In the genomic region with DNA sequence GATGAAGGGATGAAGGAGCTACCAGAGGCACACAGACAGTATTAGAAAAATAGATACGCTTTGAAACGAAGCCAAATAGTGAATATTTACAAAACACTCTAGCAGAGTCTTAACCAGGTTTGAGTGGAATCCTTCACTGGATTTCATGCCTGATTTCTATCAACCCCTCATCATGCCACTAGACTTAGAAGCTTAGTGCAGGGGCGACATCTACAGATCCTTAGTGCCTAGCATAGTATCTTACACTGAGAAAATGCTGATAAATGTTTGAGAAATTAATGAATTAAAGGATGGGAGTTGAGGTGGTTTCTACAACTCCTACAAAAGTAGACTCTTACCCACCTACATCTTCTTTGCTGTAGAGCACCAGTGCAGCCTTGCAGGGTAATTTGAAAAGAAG, we compare ENCODE assay signal across 26 cellular contexts. TPM values are rescaled to one million over a fixed set of nuclear protein-coding genes. Genes with fewer than 3 reads are reported as not detected.
DNase-seq lines count a peak whose midpoint lies in the region; ATAC-seq, FAIRE-seq and TF ChIP-seq lines count a peak whose summit lies in the region.
"Had no signal": no experiment of that assay in that cellular context is flagged by ENCODE, and none has a peak within 500 bp of the region (broad histone marks: within the 10 kb centered on the region; RNA-seq: fewer than 3 reads in every experiment).

No MANE protein-coding gene starts in this region.

- H3K4me1 ChIP-seq in Karpas-422 (ENCODE audit: low read length) (peaks cover 10% of the 10 kb centered on the region), transverse colon (no peaks in the 10 kb centered on the region)
- H3K4me1 ChIP-seq in effector memory CD4-positive, alpha-beta T cell (ENCODE audit: control insufficient read depth, insufficient read depth, low read length, poor library complexity, severe bottlenecking): no peaks in the 10 kb centered on the region
- H3K4me1 ChIP-seq: esophagus squamous epithelium, parathyroid adenoma had no signal

- H3K4me3 Mint-ChIP-seq in activated CD4-positive, alpha-beta T cell treated with anti-CD3 and anti-CD28 coated beads, Interleukin-2, amount 10 ng/mL, durations not matched to agents 7 days and 5 days: no peak overlapping the region
- H3K4me3 Mint-ChIP-seq: activated naive CD4-positive, alpha-beta T cell treated with anti-CD3 and anti-CD28 coated beads, Interleukin-2, amount 50 U/mL, for 24 hours; activated T-cell treated with anti-CD3 and anti-CD28 coated beads, Interleukin-2, amount 50 U/mL, for 72 hours; CD8-positive, alpha-beta memory T cell; nephron; stimulated activated naive CD8-positive, alpha-beta T cell treated with anti-CD3 and anti-CD28 coated beads, Interleukin-15, amount 100 ng/mL, for 72 hours; T-helper 2 cell treated with Interferon-gamma antibody and Interleukin-4, amounts not matched to agents 5 μg/mL and 100 μg/mL, for 36 hours had no signal

- no peaks in the 10 kb centered on the region for H3K79me2 ChIP-seq in Karpas-422 (ENCODE audit: low read length)
- no peaks in the 10 kb centered on the region for H3K79me2 ChIP-seq in SU-DHL-6 (ENCODE audit: insufficient read depth, low read length)
- H3K79me2 ChIP-seq: parathyroid adenoma had no signal

- in situ Hi-C loops in transverse colon (cut with MboI; ENCODE audit: low pct_ligation_motif_present in 1 of 4, low pct_unique_long_range_greater_than_20kb in 1 of 4, low sequenced_read_pairs in 3 of 4): no loop called here

- TF ChIP-seq CTCF in SU-DHL-6 (IDR thresholded peaks at IDR 0.05; ENCODE audit: insufficient read depth, low read length, poor library complexity, severe bottlenecking) (peak; percentile 37), transverse colon (IDR thresholded peaks at IDR 0.05) (no peak)

- H3K4me3 ChIP-seq in Karpas-422 (ENCODE audit: low read length): no peak overlapping the region
- no peak overlapping the region for H3K4me3 ChIP-seq in SU-DHL-6 (ENCODE audit: insufficient read depth, low read length, poor library complexity, severe bottlenecking)
- H3K4me3 ChIP-seq in transverse colon: no peak overlapping the region
- H3K4me3 ChIP-seq in effector memory CD4-positive, alpha-beta T cell (ENCODE audit: insufficient read depth, low read depth, low read length, poor library complexity, severe bottlenecking): no peak overlapping the region
- H3K4me3 ChIP-seq: esophagus squamous epithelium, GM23248 had no signal

- no peak for TF ChIP-seq POLR2A in transverse colon (IDR thresholded peaks at IDR 0.05)

- ATAC-seq in HG03139 (IDR thresholded peaks at IDR 0.05; ENCODE audit: unreplicated experiment): no peak
- ATAC-seq: activated T-cell treated with anti-CD3 and anti-CD28 coated beads, Interleukin-2, amount 50 U/mL, for 72 hours; left colon; stimulated activated naive CD8-positive, alpha-beta T cell treated with anti-CD3 and anti-CD28 coated beads, Interleukin-15, amount 100 ng/mL, for 72 hours had no signal

- H4K20me1 ChIP-seq in Karpas-422 (ENCODE audit: insufficient read depth, low read depth, low read length): no peaks in the 10 kb centered on the region
- no peaks in the 10 kb centered on the region for H4K20me1 ChIP-seq in SU-DHL-6 (ENCODE audit: low read depth, low read length)

- no peak overlapping the region for H3K4me2 ChIP-seq in Karpas-422 (ENCODE audit: low read depth, low read length, poor library complexity, severe bottlenecking)
- peak overlapping the region; percentile 68 for H3K4me2 ChIP-seq in SU-DHL-6 (ENCODE audit: low read depth, low read length, poor library complexity, severe bottlenecking)

- intact Hi-C loops in transverse colon (cut with DNase I; ENCODE audit: low total_unique reads): no loop called here

- H3K36me3 ChIP-seq in Karpas-422 (ENCODE audit: insufficient read depth, low read length) (no peaks in the 10 kb centered on the region), SU-DHL-6 (ENCODE audit: low read length) (no peaks in the 10 kb centered on the region), transverse colon (no peaks in the 10 kb centered on the region)
- no peaks in the 10 kb centered on the region for H3K36me3 ChIP-seq in effector memory CD4-positive, alpha-beta T cell (ENCODE audit: control insufficient read depth, insufficient read depth, low read length)
- H3K36me3 ChIP-seq: esophagus squamous epithelium had no signal

- no peaks in the 10 kb centered on the region for H3K36me3 Mint-ChIP-seq in activated CD4-positive, alpha-beta T cell treated with anti-CD3 and anti-CD28 coated beads, Interleukin-2, amount 10 ng/mL, durations not matched to agents 7 days and 5 days (ENCODE audit: low read depth)
- H3K36me3 Mint-ChIP-seq: activated naive CD4-positive, alpha-beta T cell treated with anti-CD3 and anti-CD28 coated beads, Interleukin-2, amount 50 U/mL, for 24 hours; CD8-positive, alpha-beta memory T cell had no signal

- CTCF ChIA-PET in activated CD4-positive, alpha-beta T cell treated with anti-CD3 and anti-CD28 coated beads, Interleukin-2, amount 10 ng/mL, durations not matched to agents 7 days and 5 days (lab: Charles Lee): no interaction called here

- WGBS in transverse colon (ENCODE audit: low coverage in 1 of 2), 2 donors: 85 to 89% methylated on average over 3 of the region's 3 CpGs

- H3K27me3 ChIP-seq in Karpas-422 (ENCODE audit: low read length) (no peaks in the 10 kb centered on the region), SU-DHL-6 (ENCODE audit: low read length) (no peaks in the 10 kb centered on the region), transverse colon (no peaks in the 10 kb centered on the region)
- no peaks in the 10 kb centered on the region for H3K27me3 ChIP-seq in effector memory CD4-positive, alpha-beta T cell (replicated peaks; ENCODE audit: control insufficient read depth, insufficient read depth, low read length, poor library complexity, severe bottlenecking)
- H3K27me3 ChIP-seq: esophagus squamous epithelium had no signal

- H2AFZ ChIP-seq in Karpas-422 (ENCODE audit: low read length) (no peak overlapping the region), SU-DHL-6 (ENCODE audit: low read depth, low read length, severe bottlenecking) (peak overlapping the region; percentile 59)
- H2AFZ ChIP-seq: GM23248, parathyroid adenoma had no signal

- H3F3A ChIP-seq in SU-DHL-6 (ENCODE audit: insufficient read depth): no peaks in the 10 kb centered on the region; the same call in 1 of the 2 replicates

- H3K9ac ChIP-seq in Karpas-422 (ENCODE audit: low read length) (no peak overlapping the region), SU-DHL-6 (ENCODE audit: low read length) (peak overlapping the region; percentile 38)
- H3K9ac ChIP-seq: GM23248, parathyroid adenoma had no signal

- POLR2A ChIA-PET in activated CD4-positive, alpha-beta T cell treated with anti-CD3 and anti-CD28 coated beads, Interleukin-2, amount 10 ng/mL, durations not matched to agents 7 days and 5 days (lab: Charles Lee): no interaction called here

- H3K9me3 ChIP-seq in Karpas-422 (ENCODE audit: low read length): no peaks in the 10 kb centered on the region
- no peaks in the 10 kb centered on the region for H3K9me3 ChIP-seq in SU-DHL-6 (ENCODE audit: insufficient read depth, low read length)
- no peaks in the 10 kb centered on the region for H3K9me3 ChIP-seq in transverse colon
- H3K9me3 ChIP-seq in effector memory CD4-positive, alpha-beta T cell (ENCODE audit: control insufficient read depth, low read length): no peaks in the 10 kb centered on the region
- H3K9me3 ChIP-seq: esophagus squamous epithelium had no signal

- TF ChIP-seq EP300 in transverse colon (IDR thresholded peaks at IDR 0.05; ENCODE audit: low read depth): no peak

- H3K27ac ChIP-seq in Karpas-422 (ENCODE audit: low read length): no peak overlapping the region
- peak overlapping the region; percentile 30; the same call in 1 of the 2 replicates for H3K27ac ChIP-seq in SU-DHL-6 (ENCODE audit: low read depth, low read length)
- no peak overlapping the region for H3K27ac ChIP-seq in transverse colon
- H3K27ac ChIP-seq in effector memory CD4-positive, alpha-beta T cell (ENCODE audit: insufficient read depth, low read length, poor library complexity, severe bottlenecking): no peak overlapping the region
- H3K27ac ChIP-seq: esophagus squamous epithelium, GM23248, parathyroid adenoma had no signal

- FAIRE-seq in GM18507 (lab: Jason Lieb, UNC): peak; percentile 60
- FAIRE-seq: astrocyte had no signal

- peak; percentile 41 for DNase-seq in DMS53 treated with DMSO at 0.1 percent for 48 hours (lab: John Stamatoyannopoulos, UW; ENCODE audit: unreplicated experiment)
- DNase-seq in GM18507 (ENCODE audit: extremely low spot score, insufficient read length, low read depth): no peak
- peak; percentile 43 for DNase-seq in Karpas-422
- DNase-seq in transverse colon: no peak
- DNase-seq in effector memory CD4-positive, alpha-beta T cell: no peak
- DNase-seq in activated CD4-positive, alpha-beta T cell treated with anti-CD3 and anti-CD28 coated beads, Interleukin-2, amount 10 ng/mL, durations not matched to agents 7 days and 5 days: no peak
- DNase-seq: activated T-cell treated with anti-CD3 and anti-CD28 coated beads, Interleukin-2, amount 50 U/mL, for 72 hours; CD8-positive, alpha-beta memory T cell; cerebellar nuclear complex; effector CD8-positive, alpha-beta T cell; esophagus squamous epithelium; GM23248; left colon; NCI-H187; NCI-H446 treated with DMSO at 0.1 percent for 48 hours; SHP77 treated with DMSO at 0.1 percent for 48 hours; stimulated activated CD4-positive, alpha-beta T cell treated with anti-CD3 and anti-CD28 coated beads, Interleukin-2, amount 100 ng/mL, for 24 hours; stimulated activated naive CD8-positive, alpha-beta T cell treated with anti-CD3 and anti-CD28 coated beads, Interleukin-15, amount 100 ng/mL, for 72 hours; trophoblast cell had no signal

- H3K9me2 ChIP-seq in Karpas-422 (replicated peaks; ENCODE audit: insufficient read depth, low read length): no peaks in the 10 kb centered on the region
- no peaks in the 10 kb centered on the region for H3K9me2 ChIP-seq in SU-DHL-6 (replicated peaks; ENCODE audit: insufficient read depth, low read length)

- no peaks in the 10 kb centered on the region for H3K4me1 Mint-ChIP-seq in activated CD4-positive, alpha-beta T cell treated with anti-CD3 and anti-CD28 coated beads, Interleukin-2, amount 10 ng/mL, durations not matched to agents 7 days and 5 days
- H3K4me1 Mint-ChIP-seq: activated naive CD4-positive, alpha-beta T cell treated with anti-CD3 and anti-CD28 coated beads, Interleukin-2, amount 50 U/mL, for 24 hours; CD8-positive, alpha-beta memory T cell; nephron; stimulated activated naive CD8-positive, alpha-beta T cell treated with anti-CD3 and anti-CD28 coated beads, Interleukin-15, amount 100 ng/mL, for 72 hours had no signal

- no peak overlapping the region for H3K27ac Mint-ChIP-seq in activated CD4-positive, alpha-beta T cell treated with anti-CD3 and anti-CD28 coated beads, Interleukin-2, amount 10 ng/mL, durations not matched to agents 7 days and 5 days
- H3K27ac Mint-ChIP-seq: activated naive CD4-positive, alpha-beta T cell treated with anti-CD3 and anti-CD28 coated beads, Interleukin-2, amount 50 U/mL, for 24 hours; activated T-cell treated with anti-CD3 and anti-CD28 coated beads, Interleukin-2, amount 50 U/mL, for 72 hours; CD8-positive, alpha-beta memory T cell; nephron; stimulated activated naive CD8-positive, alpha-beta T cell treated with anti-CD3 and anti-CD28 coated beads, Interleukin-15, amount 100 ng/mL, for 72 hours; T-helper 2 cell treated with Interferon-gamma antibody and Interleukin-4, amounts not matched to agents 5 μg/mL and 100 μg/mL, for 36 hours had no signal

- no peaks in the 10 kb centered on the region for H3K9me3 Mint-ChIP-seq in activated CD4-positive, alpha-beta T cell treated with anti-CD3 and anti-CD28 coated beads, Interleukin-2, amount 10 ng/mL, durations not matched to agents 7 days and 5 days
- H3K9me3 Mint-ChIP-seq: activated naive CD4-positive, alpha-beta T cell treated with anti-CD3 and anti-CD28 coated beads, Interleukin-2, amount 50 U/mL, for 24 hours; activated T-cell treated with anti-CD3 and anti-CD28 coated beads, Interleukin-2, amount 50 U/mL, for 72 hours; CD8-positive, alpha-beta memory T cell; nephron; stimulated activated naive CD8-positive, alpha-beta T cell treated with anti-CD3 and anti-CD28 coated beads, Interleukin-15, amount 100 ng/mL, for 72 hours; T-helper 2 cell treated with Interferon-gamma antibody and Interleukin-4, amounts not matched to agents 5 μg/mL and 100 μg/mL, for 36 hours had no signal

- H3K27me3 Mint-ChIP-seq in activated CD4-positive, alpha-beta T cell treated with anti-CD3 and anti-CD28 coated beads, Interleukin-2, amount 10 ng/mL, durations not matched to agents 7 days and 5 days: peaks cover 8% of the 10 kb centered on the region

RNA-seq across cellular contexts. Expression of gene CCNJ, which starts 54.7 kb away (rescaled TPM):
- 3.4 and 7.4 TPM in 2 replicates for total RNA-seq in Karpas-422 (2014; rRNA removed; shearing (Covaris generic); ENCODE audit: low replicate concordance)
- total RNA-seq in transverse colon: 1 to 10 TPM in 3 of 4 donors, under 1 TPM in 1; 1.00 to 7.1 (median 5.6) TPM
- total RNA-seq in activated CD4-positive, alpha-beta T cell treated with anti-CD3 and anti-CD28 coated beads, Interleukin-2, amount 10 ng/mL, durations not matched to agents 7 days and 5 days: 1 to 10 TPM; 4.1 to 4.8 TPM

Comparison
In these comparisons a context has a peak if more than half of its experiments do, and no peak if none do; other contexts are left out.
1. DNase-seq: peak in DMS53 treated with DMSO at 0.1 percent for 48 hours (single experiment) and Karpas-422 (single experiment); none in GM18507 (single experiment), transverse colon (single experiment), effector memory CD4-positive, alpha-beta T cell (0 of 3) and activated CD4-positive, alpha-beta T cell treated with anti-CD3 and anti-CD28 coated beads, Interleukin-2, amount 10 ng/mL, durations not matched to agents 7 days and 5 days (single experiment).